ENCODE assay signal across 12 cellular contexts in the genomic region with DNA sequence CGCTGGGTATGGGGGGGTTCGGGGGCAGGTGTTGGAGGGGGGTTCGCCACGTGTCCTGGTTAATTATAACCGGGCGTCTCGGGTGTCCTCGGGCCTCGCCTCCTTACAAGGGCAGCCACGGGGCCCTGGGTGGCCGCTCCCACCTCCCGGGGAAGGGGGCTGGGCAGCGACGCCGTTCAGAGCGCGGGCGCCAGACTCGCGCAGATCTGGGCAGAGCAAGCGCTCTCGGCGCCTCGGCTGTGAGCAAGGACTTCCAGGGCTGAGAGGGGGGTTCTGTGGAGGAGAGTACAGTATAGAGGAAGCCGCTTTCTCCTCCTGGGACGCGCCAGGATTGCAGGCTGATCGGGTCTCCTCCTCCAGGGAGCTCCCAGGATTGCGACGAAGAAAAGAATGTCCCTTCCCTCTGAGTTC. TPM values are rescaled to one million over a fixed set of nuclear protein-coding genes. Genes with fewer than 3 reads are reported as not detected.
DNase-seq lines count a peak whose midpoint lies in the region; ATAC-seq and TF ChIP-seq lines count a peak whose summit lies in the region.
"Had no signal": no experiment of that assay in that cellular context is flagged by ENCODE, and none has a peak within 500 bp of the region (broad histone marks: within the 10 kb centered on the region; RNA-seq: fewer than 3 reads in every experiment).

No MANE protein-coding gene starts in this region.

- peaks cover 18% of the 10 kb centered on the region for H3K4me1 Mint-ChIP-seq in neural crest cell

- intact Hi-C loops in Right ventricle myocardium superior (cut with DNase I) (no loop called here), thyroid gland (cut with DNase I) (no loop called here)

- WGBS in thyroid gland, 2 donors: 0 to 6% methylated on average over 6 to 28 of the region's 30 CpGs

- H3K9me3 ChIP-seq in BE2C: no peaks in the 10 kb centered on the region
- H3K9me3 ChIP-seq in OCI-LY1 (ENCODE audit: low read length): no peaks in the 10 kb centered on the region
- no peaks in the 10 kb centered on the region for H3K9me3 ChIP-seq in thyroid gland
- H3K9me3 ChIP-seq: prostate gland had no signal

- ATAC-seq in Right ventricle myocardium superior (ENCODE audit: poor library complexity): peak; percentile 73
- no peak for ATAC-seq in GM21825 (IDR thresholded peaks at IDR 0.05; ENCODE audit: unreplicated experiment)

- TF ChIP-seq POLR2A in thyroid gland (IDR thresholded peaks at IDR 0.05): no peak

- H4K20me1 ChIP-seq in OCI-LY1 (ENCODE audit: insufficient read depth, low read length): no peaks in the 10 kb centered on the region

- H3K9me2 ChIP-seq in OCI-LY1 (ENCODE audit: low read depth, low read length): no peaks in the 10 kb centered on the region

- DNase-seq in BE2C: no peak
- peak; percentile 83 for DNase-seq in Right ventricle myocardium superior
- DNase-seq in neural crest cell (ENCODE audit: low read depth, low spot score): no peak
- DNase-seq in NCI-H748 treated with DMSO at 0.1 percent for 48 hours (lab: John Stamatoyannopoulos, UW): no peak
- no peak for DNase-seq in thyroid gland
- DNase-seq in SIG-M5 (lab: John Stamatoyannopoulos, UW): no peak
- DNase-seq: hippocampal formation, NCI-H345 had no signal

- no peaks in the 10 kb centered on the region for H3K9me3 Mint-ChIP-seq in neural crest cell

- H2AFZ ChIP-seq in OCI-LY1 (ENCODE audit: low read length): no peak overlapping the region

- H3K4me2 ChIP-seq in OCI-LY1 (ENCODE audit: low read length): peak overlapping the region; percentile 26; the same call in 1 of the 2 replicates

- no peak overlapping the region for H3K9ac ChIP-seq in OCI-LY1 (ENCODE audit: low read length)

- peak overlapping the region; percentile 15 for H3K4me3 Mint-ChIP-seq in neural crest cell

- H3K27ac ChIP-seq in OCI-LY1 (ENCODE audit: low read depth, low read length, poor library complexity, severe bottlenecking): no peak overlapping the region
- no peak overlapping the region for H3K27ac ChIP-seq in thyroid gland

- H3K27me3 ChIP-seq in BE2C: peaks cover 3% of the 10 kb centered on the region; the same call in 1 of the 2 replicates
- peaks cover 15% of the 10 kb centered on the region; the same call in 1 of the 2 replicates for H3K27me3 ChIP-seq in OCI-LY1 (ENCODE audit: insufficient read depth, low read length)
- no peaks in the 10 kb centered on the region for H3K27me3 ChIP-seq in thyroid gland

- H3F3A ChIP-seq in OCI-LY1 (ENCODE audit: insufficient read depth, low read length): no peaks in the 10 kb centered on the region

- H3K4me3 ChIP-seq in BE2C (ENCODE audit: low read depth, low read length) (peak overlapping the region; percentile 7; the same call in 1 of the 2 replicates), OCI-LY1 (ENCODE audit: low read depth, low read length, poor library complexity, severe bottlenecking) (no peak overlapping the region), thyroid gland (replicated peaks in 1 of 3) (no peak overlapping the region)
- H3K4me3 ChIP-seq: prostate gland had no signal

- H3K36me3 Mint-ChIP-seq in neural crest cell (ENCODE audit: low read depth): no peaks in the 10 kb centered on the region

- peaks cover 24% of the 10 kb centered on the region for H3K27me3 Mint-ChIP-seq in neural crest cell (ENCODE audit: low read depth)

- no peak for TF ChIP-seq CTCF in BE2C (IDR thresholded peaks at IDR 0.05; ENCODE audit: low read depth, low read length)
- no peak for TF ChIP-seq CTCF in OCI-LY1 (IDR thresholded peaks at IDR 0.05; ENCODE audit: low read length)
- TF ChIP-seq CTCF in neural crest cell (conservative IDR thresholded peaks at IDR 0.05): no peak
- no peak for TF ChIP-seq CTCF in thyroid gland (IDR thresholded peaks at IDR 0.05)

- H3K27ac Mint-ChIP-seq in neural crest cell (ENCODE audit: unreplicated experiment): no peak overlapping the region

- H3K36me3 ChIP-seq in BE2C (no peaks in the 10 kb centered on the region), OCI-LY1 (ENCODE audit: insufficient read depth, low read length) (no peaks in the 10 kb centered on the region), thyroid gland (no peaks in the 10 kb centered on the region)
- H3K36me3 ChIP-seq: prostate gland had no signal

- H3K4me1 ChIP-seq in BE2C (no peaks in the 10 kb centered on the region), OCI-LY1 (ENCODE audit: insufficient read depth, low read length, severe bottlenecking) (peaks cover 14% of the 10 kb centered on the region), thyroid gland (peaks cover 0 to 6% of the 10 kb centered on the region in 2 donors)
- H3K4me1 ChIP-seq: prostate gland had no signal

- H3K79me2 ChIP-seq in OCI-LY1 (ENCODE audit: insufficient read depth, low read length): no peaks in the 10 kb centered on the region

RNA-seq across cellular contexts. Expression of a gene that starts 1.0 kb away (rescaled TPM):
- polyA plus RNA-seq in BE2C (2012; ENCODE audit: insufficient read depth, insufficient read length, low read depth): 1.0 TPM
- total RNA-seq in Right ventricle myocardium superior (6,434 TPM), neural crest cell (not detected in 2 replicates), thyroid gland (under 1 TPM in 1 of 4 donors, not detected in 3; 0.27 TPM)
- total RNA-seq: HT1080 had no signal

RNA-seq across cellular contexts. Expression of a gene that starts 16.9 kb away (rescaled TPM):
- polyA plus RNA-seq in BE2C (2012; ENCODE audit: insufficient read depth, insufficient read length, low read depth): not detected
- total RNA-seq in Right ventricle myocardium superior (not detected), neural crest cell (not detected in 2 replicates), thyroid gland (1 to 10 TPM in 1 of 4 donors, under 1 TPM in 3; 0.45 to 1.2 (median 0.83) TPM)

RNA-seq across cellular contexts. Expression of a gene that starts 46.7 kb away (rescaled TPM):
- polyA plus RNA-seq in BE2C (2012; ENCODE audit: insufficient read depth, insufficient read length, low read depth): 23.3 TPM
- total RNA-seq in Right ventricle myocardium superior (11.2 TPM), neural crest cell (67.3 and 71.3 TPM in 2 replicates), thyroid gland (10 to 100 TPM in 3 of 4 donors, 1 to 10 TPM in 1; 9.4 to 19.2 (median 15.9) TPM)

Comparison
In these comparisons a context has a peak if more than half of its experiments do, and no peak if none do; other contexts are left out.
1. RNA of a gene that starts 1.0 kb away (total RNA-seq): 6,434 TPM in Right ventricle myocardium superior (single experiment); 0.27 TPM in thyroid gland and not detected in neural crest cell; every median in the first group is over 1,000 times any median in the second.